13 cellular contexts compared by ENCODE assay signal in the genomic region with DNA sequence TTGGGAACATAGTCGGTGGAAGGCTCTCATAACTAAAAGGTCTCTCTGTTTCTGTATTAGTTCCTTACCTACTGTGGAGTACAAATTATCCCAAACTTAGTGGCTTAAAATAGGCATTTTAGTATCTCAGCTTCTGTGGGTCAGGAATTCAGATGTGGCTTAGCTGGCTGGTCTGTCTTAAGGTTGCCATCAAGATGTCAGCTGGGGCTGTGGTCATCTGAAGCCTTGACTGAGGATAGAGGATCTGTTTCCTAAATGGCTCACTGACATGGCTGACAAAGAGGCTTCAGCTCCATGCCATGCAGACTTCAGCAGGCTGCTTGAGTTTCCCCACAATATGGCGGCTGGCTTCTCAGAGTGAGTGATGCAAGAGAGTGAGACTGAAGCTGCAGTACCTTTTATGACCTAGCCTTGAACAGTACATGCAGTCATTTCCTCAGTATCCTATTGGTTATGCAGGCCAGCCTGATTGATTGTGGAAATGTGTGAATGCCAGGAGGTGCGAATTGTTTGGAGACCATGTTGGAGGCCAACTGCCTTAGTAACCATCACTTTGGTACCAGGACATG.
DNase-seq lines count a peak whose midpoint lies in the region; ATAC-seq and TF ChIP-seq lines count a peak whose summit lies in the region.
"Had no signal": no experiment of that assay in that cellular context is flagged by ENCODE, and none has a peak within 500 bp of the region (broad histone marks: within the 10 kb centered on the region; RNA-seq: fewer than 3 reads in every experiment).

No MANE protein-coding gene starts in this region.

- POLR2A ChIA-PET in PC-3 (lab: Charles Lee; ENCODE audit: unreplicated experiment), result no interaction called here

- H2AFZ ChIP-seq in PC-3 (ENCODE audit: low read length), result no peak overlapping the region
- no peak overlapping the region for H2AFZ ChIP-seq in smooth muscle cell (ENCODE audit: low read depth)

- no peaks in the 10 kb centered on the region for H4K20me1 ChIP-seq in PC-3 (ENCODE audit: low read length)
- no peaks in the 10 kb centered on the region for H4K20me1 ChIP-seq in smooth muscle cell (ENCODE audit: low read depth)

- no peak for TF ChIP-seq POLR2A in gastroesophageal sphincter (IDR thresholded peaks at IDR 0.05)

- intact Hi-C loops in PC-3 (cut with micrococcal nuclease), result loop anchor here (10.0 kb wide), 1 partner anchor 156 kb away; a partner anchor contains a TSS

- H3K36me3 ChIP-seq in gastroesophageal sphincter (no peaks in the 10 kb centered on the region), PC-3 (ENCODE audit: low read depth, low read length) (no peaks in the 10 kb centered on the region), smooth muscle cell (ENCODE audit: low read depth) (no peaks in the 10 kb centered on the region)

- H3K27me3 ChIP-seq in gastroesophageal sphincter, result no peaks in the 10 kb centered on the region
- no peaks in the 10 kb centered on the region for H3K27me3 ChIP-seq in PC-3 (ENCODE audit: low read length)
- no peaks in the 10 kb centered on the region for H3K27me3 ChIP-seq in smooth muscle cell (ENCODE audit: low read depth)

- H3K4me2 ChIP-seq in PC-3 (ENCODE audit: low read length) (no peak overlapping the region), smooth muscle cell (no peak overlapping the region)

- no peaks in the 10 kb centered on the region for H3K9me2 ChIP-seq in PC-3 (replicated peaks; ENCODE audit: low read length)

- peak; percentile 20 for DNase-seq in stimulated activated CD4-positive, alpha-beta T cell treated with anti-CD3 and anti-CD28 coated beads, Interleukin-4, amount 100 ng/mL, for 24 hours
- no peak for DNase-seq in stimulated activated CD4-positive, alpha-beta T cell treated with anti-CD3 and anti-CD28 coated beads, Interleukin-2, amount 100 ng/mL, for 48 hours
- peak; percentile 22 for DNase-seq in SK-MEL-5 (ENCODE audit: low read depth, low spot score)
- no peak for DNase-seq in PC-3
- DNase-seq in NCI-H2171 (lab: John Stamatoyannopoulos, UW), result no peak
- no peak for DNase-seq in smooth muscle cell (lab: John Stamatoyannopoulos, UW; ENCODE audit: unreplicated experiment)
- DNase-seq: activated B cell treated with CpG ODN at 0.5 μM for 24 hours, NCI-H226, posterior cingulate gyrus, SHP77 treated with DMSO at 0.1 percent for 48 hours had no signal

- no peak for TF ChIP-seq CTCF in gastroesophageal sphincter (IDR thresholded peaks at IDR 0.05)
- no peak for TF ChIP-seq CTCF in PC-3 (conservative IDR thresholded peaks at IDR 0.05; ENCODE audit: low read depth, low read length)
- TF ChIP-seq CTCF in smooth muscle cell (IDR thresholded peaks at IDR 0.05; ENCODE audit: borderline replicate concordance, insufficient read depth, poor library complexity, severe bottlenecking), result no peak

- H3K79me2 ChIP-seq in PC-3 (ENCODE audit: low read length) (no peaks in the 10 kb centered on the region), smooth muscle cell (ENCODE audit: low read depth) (no peaks in the 10 kb centered on the region)

- CTCF ChIA-PET in PC-3 (lab: Charles Lee), result no interaction called here

- H3K9me3 ChIP-seq in gastroesophageal sphincter, result peaks cover 0 to 12% (median 0%) of the 10 kb centered on the region in 3 donors
- H3K9me3 ChIP-seq in PC-3 (ENCODE audit: low read length), result no peaks in the 10 kb centered on the region
- no peaks in the 10 kb centered on the region for H3K9me3 ChIP-seq in smooth muscle cell (replicated peaks; ENCODE audit: low read depth)

- H3K9ac ChIP-seq in PC-3 (ENCODE audit: low read length), result no peak overlapping the region
- no peak overlapping the region for H3K9ac ChIP-seq in smooth muscle cell (ENCODE audit: low read depth)

- H3K4me1 ChIP-seq in gastroesophageal sphincter (peaks cover 5 to 54% (median 22%) of the 10 kb centered on the region in 3 donors), PC-3 (ENCODE audit: insufficient read depth, low read length) (peaks cover 18% of the 10 kb centered on the region), smooth muscle cell (ENCODE audit: low read depth) (peaks cover 9% of the 10 kb centered on the region)

- no peak for ATAC-seq in gastroesophageal sphincter
- ATAC-seq in PC-3, result no peak
- no peak for ATAC-seq in HG02798 (IDR thresholded peaks at IDR 0.05; ENCODE audit: poor library complexity, unreplicated experiment)

- 87 to 100% methylated on average over 1 to 3 of the region's 3 CpGs for WGBS in gastroesophageal sphincter (ENCODE audit: low coverage in 1 of 2), 2 donors
- WGBS in smooth muscle cell (ENCODE audit: low lambda C conversion rate), result 95% methylated on average over 3 of the region's 3 CpGs

- no TSS peak for BruUV-seq in PC-3 (replicated peaks; lab: Mats Ljungman, UMichigan)

- no peak for TF ChIP-seq EP300 in gastroesophageal sphincter (IDR thresholded peaks at IDR 0.05)

- H3K4me3 ChIP-seq in gastroesophageal sphincter (no peak overlapping the region), PC-3 (ENCODE audit: low read length) (no peak overlapping the region), smooth muscle cell (no peak overlapping the region)

- no peaks in the 10 kb centered on the region for H3F3A ChIP-seq in PC-3 (ENCODE audit: low read length, unreplicated experiment)
- H3F3A ChIP-seq in smooth muscle cell (ENCODE audit: low read depth), result peaks cover 27% of the 10 kb centered on the region

- in situ Hi-C loops in SK-MEL-5 (cut with HindIII; ENCODE audit: low pct_unique_long_range_greater_than_20kb, low sequenced_read_pairs), result no loop called here

- peak overlapping the region in 3 of 4 donors; percentile 80 to 88 (median 83) for H3K27ac ChIP-seq in gastroesophageal sphincter
- H3K27ac ChIP-seq in PC-3 (ENCODE audit: low read length), result no peak overlapping the region
- no peak overlapping the region for H3K27ac ChIP-seq in smooth muscle cell (ENCODE audit: low read depth)
- H3K27ac ChIP-seq: C4-2B had no signal

Comparison
In these comparisons a context has a peak if more than half of its experiments do, and no peak if none do; other contexts are left out.
1. DNase-seq: peak in stimulated activated CD4-positive, alpha-beta T cell treated with anti-CD3 and anti-CD28 coated beads, Interleukin-4, amount 100 ng/mL, for 24 hours (single experiment) and SK-MEL-5 (single experiment); none in stimulated activated CD4-positive, alpha-beta T cell treated with anti-CD3 and anti-CD28 coated beads, Interleukin-2, amount 100 ng/mL, for 48 hours (0 of 2), PC-3 (single experiment), NCI-H2171 (single experiment) and smooth muscle cell (single experiment).
2. H3K27ac ChIP-seq: peak in gastroesophageal sphincter (3 of 4); none in PC-3 (single experiment) and smooth muscle cell (single experiment).